16 cellular contexts compared by ENCODE assay signal in the genomic region with DNA sequence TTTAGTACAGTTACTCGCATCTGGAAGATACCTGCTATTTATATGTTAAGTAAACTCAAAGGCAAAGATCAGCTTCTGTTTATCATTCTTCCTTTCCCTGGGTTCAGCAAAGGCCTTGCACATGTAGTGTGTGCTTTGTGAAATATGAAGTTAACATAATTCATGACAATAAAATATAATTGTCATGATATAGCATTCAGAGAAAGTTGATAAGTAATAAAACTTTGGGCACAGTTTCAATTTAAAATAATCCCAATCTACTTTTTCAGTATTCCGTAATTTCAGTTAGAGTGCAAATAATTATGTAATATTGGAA.
"Had no signal": no experiment of that assay in that cellular context is flagged by ENCODE, and none has a peak within 500 bp of the region (broad histone marks: within the 10 kb centered on the region; RNA-seq: fewer than 3 reads in every experiment).

No MANE protein-coding gene starts in this region.

- H3K36me3 ChIP-seq: ascending aorta, esophagus muscularis mucosa, lower lobe of right lung, thoracic aorta, uterus had no signal

- H3K9me3 Mint-ChIP-seq: mesothelial cell of epicardium; naive B cell; stimulated activated naive CD8-positive, alpha-beta T cell treated with anti-CD3 and anti-CD28 coated beads, Interleukin-15, amount 100 ng/mL, for 72 hours had no signal

- H3K4me3 ChIP-seq: ascending aorta, esophagus muscularis mucosa, lower lobe of right lung, psoas muscle, thoracic aorta, uterus had no signal

- H3K9me3 ChIP-seq: ascending aorta, esophagus muscularis mucosa, lower lobe of right lung, psoas muscle, thoracic aorta, uterus had no signal

- H3K27ac Mint-ChIP-seq: mesothelial cell of epicardium had no signal

- H3K27ac ChIP-seq: ascending aorta, esophagus muscularis mucosa, lower lobe of right lung, psoas muscle, thoracic aorta, uterus had no signal

- DNase-seq: activated CD4-positive, alpha-beta T cell treated with anti-CD3 and anti-CD28 coated beads, Interleukin-2, amount 50 U/mL, for 1 hour; activated CD4-positive, CD25-positive, alpha-beta regulatory T cell; activated effector memory CD4-positive, alpha-beta T cell treated with Interleukin-2 at 50 U/mL for 16 hours; activated T-cell treated with anti-CD3 and anti-CD28 coated beads, Interleukin-2, amount 50 U/mL, for 1 hour; hypothalamus; lower lobe of right lung; naive B cell; occipital lobe; psoas muscle; stimulated activated naive CD8-positive, alpha-beta T cell treated with anti-CD3 and anti-CD28 coated beads, Interleukin-15, amount 100 ng/mL, for 72 hours; uterus had no signal

- H3K27me3 Mint-ChIP-seq: naive B cell; stimulated activated naive CD8-positive, alpha-beta T cell treated with anti-CD3 and anti-CD28 coated beads, Interleukin-15, amount 100 ng/mL, for 72 hours had no signal

- H3K4me1 ChIP-seq: ascending aorta, psoas muscle, uterus had no signal

- H3K4me3 Mint-ChIP-seq: mesothelial cell of epicardium; naive B cell; stimulated activated naive CD8-positive, alpha-beta T cell treated with anti-CD3 and anti-CD28 coated beads, Interleukin-15, amount 100 ng/mL, for 72 hours had no signal

- H3K36me3 Mint-ChIP-seq: mesothelial cell of epicardium, naive B cell had no signal

- ATAC-seq: lower lobe of right lung; psoas muscle; sciatic nerve; stimulated activated naive CD8-positive, alpha-beta T cell treated with anti-CD3 and anti-CD28 coated beads, Interleukin-15, amount 100 ng/mL, for 72 hours had no signal

- H3K27me3 ChIP-seq: ascending aorta, esophagus muscularis mucosa, uterus had no signal
